24 cellular contexts compared by ENCODE assay signal in genomic region chr20:23501926-23502325, GRCh38. TPM values are rescaled to one million over a fixed set of nuclear protein-coding genes. Genes with fewer than 3 reads are reported as not detected.
DNase-seq lines count a peak whose midpoint lies in the region; ATAC-seq, FAIRE-seq and TF ChIP-seq lines count a peak whose summit lies in the region.
"Had no signal": no experiment of that assay in that cellular context is flagged by ENCODE, and none has a peak within 500 bp of the region (broad histone marks: within the 10 kb centered on the region; RNA-seq: fewer than 3 reads in every experiment).

No MANE protein-coding gene starts in this region.

- H2BK12ac ChIP-seq in H1 (ENCODE audit: low read depth, low read length), result peak overlapping the region; percentile 62; the same call in 1 of the 2 replicates

- no peak overlapping the region for H4K8ac ChIP-seq in H1 (ENCODE audit: extremely low read depth, insufficient read depth, low read length)

- H2BK20ac ChIP-seq in H1 (ENCODE audit: low read length), result 0 out of 2 replicates have a peak overlapping the region, but pooled peaks have one; percentile 21

- H3K27me3 ChIP-seq in RWPE2 (ENCODE audit: insufficient read depth, poor library complexity, severe bottlenecking), result no peaks in the 10 kb centered on the region
- no peaks in the 10 kb centered on the region for H3K27me3 ChIP-seq in H1 (replicated peaks in 1 of 4; ENCODE audit: control insufficient read depth in 3 of 4, extremely low read depth in 1 of 4, insufficient read depth in 3 of 4, low read length in 3 of 4)
- no peaks in the 10 kb centered on the region for H3K27me3 ChIP-seq in neural progenitor cell

- H3K9ac ChIP-seq in H1 (replicated peaks in 1 of 4; ENCODE audit: extremely low read depth in 1 of 4, low read depth in 3 of 4, low read length in 3 of 4) (no peak overlapping the region), neural progenitor cell (no peak overlapping the region)

- H3K79me2 ChIP-seq in H1 (ENCODE audit: control insufficient read depth in 1 of 2, insufficient read depth in 2 of 2, low read length in 2 of 2), result no peaks in the 10 kb centered on the region
- no peaks in the 10 kb centered on the region for H3K79me2 ChIP-seq in neural progenitor cell (ENCODE audit: low read depth)

- no peak overlapping the region for H3K27ac Mint-ChIP-seq in neural progenitor cell
- H3K27ac Mint-ChIP-seq: CD4-positive, alpha-beta memory T cell; H9 had no signal

- TF ChIP-seq CTCF in RWPE2 (IDR thresholded peaks at IDR 0.05; ENCODE audit: poor library complexity, severe bottlenecking) (no peak), H1 (IDR thresholded peaks at IDR 0.05; ENCODE audit: control extremely low read depth in 1 of 3, insufficient read depth in 1 of 3, low read depth in 1 of 3, low read length in 3 of 3) (no peak), neural progenitor cell (IDR thresholded peaks at IDR 0.05) (no peak)

- peaks cover 1% of the 10 kb centered on the region; the same call in 1 of the 2 replicates for H3K23me2 ChIP-seq in H1 (ENCODE audit: low read depth, low read length)

- H3K9me3 ChIP-seq in RWPE2 (ENCODE audit: severe bottlenecking), result no peaks in the 10 kb centered on the region
- peaks cover 3 to 10% of the 10 kb centered on the region in 2 experiments; a peak in 1 of 4 replicates for H3K9me3 ChIP-seq in H1 (ENCODE audit: insufficient read depth in 2 of 2, low read depth in 1 of 2, low read length in 1 of 2)
- no peaks in the 10 kb centered on the region for H3K9me3 ChIP-seq in neural progenitor cell (ENCODE audit: low read depth)
- H3K9me3 ChIP-seq: A549 had no signal

- no peak overlapping the region for H3K4me3 Mint-ChIP-seq in neural progenitor cell
- H3K4me3 Mint-ChIP-seq: CD4-positive, alpha-beta memory T cell; H9 had no signal

- no peak overlapping the region for H4K5ac ChIP-seq in H1 (ENCODE audit: insufficient read length, low read depth, low read length)

- H2BK5ac ChIP-seq in H1 (ENCODE audit: low read depth, low read length), result no peak overlapping the region

- no peak overlapping the region for H4K91ac ChIP-seq in H1 (replicated peaks; ENCODE audit: insufficient read length, low read length)

- no peaks in the 10 kb centered on the region for H3K36me3 Mint-ChIP-seq in neural progenitor cell
- H3K36me3 Mint-ChIP-seq: CD4-positive, alpha-beta memory T cell had no signal

- H3K27ac ChIP-seq in RWPE2 (ENCODE audit: poor library complexity, severe bottlenecking) (no peak overlapping the region), H1 (ENCODE audit: low read depth, low read length) (no peak overlapping the region), neural progenitor cell (no peak overlapping the region)
- H3K27ac ChIP-seq: A549 had no signal

- H3K56ac ChIP-seq in H1 (replicated peaks; ENCODE audit: insufficient read length, low read depth, low read length), result no peak overlapping the region

- no peak for TF ChIP-seq POLR2A in H1 (IDR thresholded peaks at IDR 0.05; ENCODE audit: control extremely low read depth in 1 of 2, low read depth in 2 of 2, low read length in 2 of 2)

- H3K23ac ChIP-seq in H1 (ENCODE audit: insufficient read length), result no peak overlapping the region

- ATAC-seq in RWPE2 (ENCODE audit: low read depth), result peak; percentile 12; the same call in 1 of the 3 replicates
- ATAC-seq in GM19395 (IDR thresholded peaks at IDR 0.05; ENCODE audit: unreplicated experiment), result no peak
- ATAC-seq in GM18519 (IDR thresholded peaks at IDR 0.05; ENCODE audit: low FRiP score, unreplicated experiment), result no peak
- no peak for ATAC-seq in GM18502 (IDR thresholded peaks at IDR 0.05; ENCODE audit: poor library complexity, unreplicated experiment)
- ATAC-seq: A549, HCT116 had no signal

- H3K4me1 ChIP-seq in RWPE2 (ENCODE audit: insufficient read depth, poor library complexity, severe bottlenecking) (no peaks in the 10 kb centered on the region), H1 (replicated peaks in 1 of 4; ENCODE audit: control insufficient read depth in 3 of 4, insufficient read depth in 4 of 4, low read length in 3 of 4) (peaks cover 0 to 4% (median 1%) of the 10 kb centered on the region in 4 experiments; a peak in 3 of 7 replicates), neural progenitor cell (peaks cover 2% of the 10 kb centered on the region)
- H3K4me1 ChIP-seq: A549 had no signal

- H3K18ac ChIP-seq in H1 (ENCODE audit: extremely low read depth, low read length), result no peak overlapping the region

- no peaks in the 10 kb centered on the region for H3F3A ChIP-seq in neural progenitor cell (ENCODE audit: low read depth)

- H3K79me1 ChIP-seq in H1 (ENCODE audit: low read depth, low read length), result no peaks in the 10 kb centered on the region

- H3K4ac ChIP-seq in H1 (replicated peaks; ENCODE audit: insufficient read length, low read depth, low read length), result no peak overlapping the region

- no peak for TF ChIP-seq RAD21 in H1 (IDR thresholded peaks at IDR 0.05 in 1 of 2, conservative IDR thresholded peaks at IDR 0.05 in 1 of 2; ENCODE audit: low read depth in 2 of 2, low read length in 2 of 2)

- peaks cover 2% of the 10 kb centered on the region for H3K9me3 Mint-ChIP-seq in neural progenitor cell

- TF ChIP-seq EP300 in H1 (IDR thresholded peaks at IDR 0.05; ENCODE audit: borderline replicate concordance in 1 of 2, low read depth in 2 of 2, low read length in 2 of 2), result no peak

- peak overlapping the region; percentile 31; the same call in 1 of the 2 replicates for H2BK15ac ChIP-seq in H1 (ENCODE audit: low read length)

- H2AFZ ChIP-seq in H1 (ENCODE audit: low read length) (no peak overlapping the region), neural progenitor cell (replicated peaks) (peak overlapping the region; percentile 76)

- 96% methylated on average over 4 of the region's 4 CpGs; no CpG with 5 or more reads in 1 of the 2 experiments for whole genome bisulfite sequencing in H1 (ENCODE audit: extremely low coverage in 1 of 2, insufficient coverage in 1 of 2, insufficient read length in 1 of 2, insufficient replicate concordance in 2 of 2, low coverage in 1 of 2, low lambda C conversion rate in 2 of 2, missing lambda C conversion rate in 1 of 2), 2 experiments

- peak; percentile 18 for DNase-seq in ELF-1 (ENCODE audit: low read depth, low spot score)
- DNase-seq in RWPE2 (ENCODE audit: low spot score), result no peak
- DNase-seq in H1 (ENCODE audit: low read depth in 1 of 2, low spot score in 2 of 2), result no peak
- DNase-seq in neural progenitor cell (ENCODE audit: low spot score), result no peak
- no peak for DNase-seq in NCI-H82 (lab: John Stamatoyannopoulos, UW)
- DNase-seq: 8988T; ACHN; C1 segment of cervical spinal cord; Calu3; CD4-positive, alpha-beta memory T cell; COR-L47; DMS53; DMS79 treated with DMSO at 0.1 percent for 48 hours; H9 had no signal

- H3K4me2 ChIP-seq in H1 (ENCODE audit: insufficient read depth in 1 of 2, low read depth in 2 of 2, low read length in 2 of 2) (no peak overlapping the region), neural progenitor cell (no peak overlapping the region)
- H3K4me2 ChIP-seq: A549 had no signal

- no peaks in the 10 kb centered on the region for H3K27me3 Mint-ChIP-seq in neural progenitor cell (ENCODE audit: insufficient read depth, low read depth)

- H3K4me3 ChIP-seq in RWPE2 (ENCODE audit: severe bottlenecking) (no peak overlapping the region), H1 (ENCODE audit: extremely low read depth in 1 of 4, insufficient read depth in 2 of 4, low read depth in 3 of 4, low read length in 4 of 4) (no peak overlapping the region), neural progenitor cell (no peak overlapping the region)
- H3K4me3 ChIP-seq: A549 had no signal

- H3K36me3 ChIP-seq in RWPE2 (ENCODE audit: low read depth) (no peaks in the 10 kb centered on the region), H1 (ENCODE audit: control insufficient read depth in 2 of 4, insufficient read depth in 4 of 4, low read length in 3 of 4) (no peaks in the 10 kb centered on the region), neural progenitor cell (no peaks in the 10 kb centered on the region)

- H3K14ac ChIP-seq in H1 (ENCODE audit: insufficient read length), result no peak overlapping the region

- CTCF ChIA-PET in H1 (lab: Charles Lee; ENCODE audit: partially characterized antibody), result interaction anchor here (1.3 kb wide), 1 partner anchor 8 kb away, joined by 5 read pairs; no protein-coding TSS in a partner anchor

- H4K20me1 ChIP-seq in H1 (replicated peaks in 1 of 2; ENCODE audit: control insufficient read depth in 1 of 2, insufficient read depth in 2 of 2, low read length in 2 of 2), result peaks cover 0 to 1% of the 10 kb centered on the region in 2 experiments
- H4K20me1 ChIP-seq in neural progenitor cell (ENCODE audit: low read depth), result no peaks in the 10 kb centered on the region

- no peak overlapping the region for H2AK5ac ChIP-seq in H1 (ENCODE audit: low read depth, low read length)

- POLR2A ChIA-PET in H1 (lab: Charles Lee; ENCODE audit: partially characterized antibody), result no interaction called here

- FAIRE-seq in H1 (lab: Jason Lieb, UNC), result no peak
- FAIRE-seq: A549, G401.6, GM12892 had no signal

- H2BK120ac ChIP-seq in H1 (replicated peaks; ENCODE audit: low read depth, low read length), result no peak overlapping the region

- H3K4me1 Mint-ChIP-seq in neural progenitor cell, result peaks cover 10% of the 10 kb centered on the region
- H3K4me1 Mint-ChIP-seq: CD4-positive, alpha-beta memory T cell had no signal

TF ChIP-seq in H1, 55 proteins besides CTCF, POLR2A, EP300 and RAD21 (continues in another document):
- no peak for TF ChIP-seq RXRA (IDR thresholded peaks at IDR 0.05; ENCODE audit: insufficient read depth, low read depth, low read length)
- no peak for TF ChIP-seq CHD1 (IDR thresholded peaks at IDR 0.05; ENCODE audit: low read depth, low read length)

RNA-seq across cellular contexts. Expression of gene CST8, which starts 11.0 kb away (rescaled TPM):
- not detected in 2 replicates for total RNA-seq in H1 (2021; fragmentation: NEBNext Ultra II Directional; extraction: Animal tissue kit (Norgen Biotek cat#: 25700))
- polyA plus RNA-seq in H1 (2011; rRNA removed), result not detected in 2 replicates
- not detected for polyA plus RNA-seq in H1 (2011; cell fraction: cytosol; rRNA removed)
- not detected for polyA plus RNA-seq in H1 (2011; cell fraction: nucleus; rRNA removed)
- not detected in 4 replicates for polyA plus RNA-seq in H1 (2012, experiment 1 of 2)
- polyA plus RNA-seq in H1 (2012, experiment 2 of 2), result not detected
- polyA plus RNA-seq in H1 (2013, experiment 1 of 2), result not detected
- polyA plus RNA-seq in H1 (2013, experiment 2 of 2), result not detected
- not detected in 2 replicates for polyA minus RNA-seq in H1 (2011; rRNA and poly(A)+ RNA removed)
- not detected for polyA minus RNA-seq in H1 (2011; cell fraction: cytosol; rRNA and poly(A)+ RNA removed)
- polyA minus RNA-seq in H1 (2011; cell fraction: nucleus; rRNA and poly(A)+ RNA removed), result not detected
- total RNA-seq in neural progenitor cell (ENCODE audit: low replicate concordance), result not detected in 2 replicates
- total RNA-seq: Calu3; CD4-positive, alpha-beta memory T cell; Daoy; H4; H9 had no signal
- polyA plus RNA-seq: A549; BJ; CD4-positive, alpha-beta memory T cell had no signal

RNA-seq across cellular contexts. Expression of gene CST11, which starts 49.2 kb away (rescaled TPM):
- total RNA-seq in H1 (2021; fragmentation: NEBNext Ultra II Directional; extraction: Animal tissue kit (Norgen Biotek cat#: 25700)), result not detected in 2 replicates
- polyA plus RNA-seq in H1 (2011; rRNA removed), result 0.72 and 2.0 TPM in 2 replicates
- polyA plus RNA-seq in H1 (2011; cell fraction: cytosol; rRNA removed), result 1.2 TPM
- polyA plus RNA-seq in H1 (2011; cell fraction: nucleus; rRNA removed), result 0.81 TPM
- 0.79 to 2.8 TPM (median 2.4 TPM) in 4 replicates for polyA plus RNA-seq in H1 (2012, experiment 1 of 2)
- not detected for polyA plus RNA-seq in H1 (2012, experiment 2 of 2)
- not detected for polyA plus RNA-seq in H1 (2013, experiment 1 of 2)
- 0.22 TPM for polyA plus RNA-seq in H1 (2013, experiment 2 of 2)
- polyA minus RNA-seq in H1 (2011; rRNA and poly(A)+ RNA removed), result not detected in 2 replicates
- not detected for polyA minus RNA-seq in H1 (2011; cell fraction: cytosol; rRNA and poly(A)+ RNA removed)
- not detected for polyA minus RNA-seq in H1 (2011; cell fraction: nucleus; rRNA and poly(A)+ RNA removed)
- total RNA-seq in neural progenitor cell (ENCODE audit: low replicate concordance), result not detected in 2 replicates
- total RNA-seq: Calu3; CD4-positive, alpha-beta memory T cell; Daoy; H4; H9 had no signal
- polyA plus RNA-seq: A549; BJ; CD4-positive, alpha-beta memory T cell had no signal
